19 cellular contexts compared by ENCODE assay signal in genomic region chr12:103348935-103349334, GRCh38.
"Had no signal": no experiment of that assay in that cellular context is flagged by ENCODE, and none has a peak within 500 bp of the region (broad histone marks: within the 10 kb centered on the region; RNA-seq: fewer than 3 reads in every experiment).

No MANE protein-coding gene starts in this region.

- H3K9me3 Mint-ChIP-seq: dendritic cell treated with granulocyte-macrophage colony-stimulating factor and Interleukin-4, amounts not matched to agents 40 ng/mL and 50 ng/mL, for 4 days; nephron had no signal

- FAIRE-seq: astrocyte, bronchial epithelial cell, TTC549 had no signal

- H3K4me1 ChIP-seq: foreskin keratinocyte had no signal

- H3K36me3 Mint-ChIP-seq: type B pancreatic cell, WTC11 had no signal

- H3K27me3 ChIP-seq: foreskin keratinocyte had no signal

- H3K27me3 Mint-ChIP-seq: activated CD4-positive, alpha-beta T cell treated with anti-CD3 and anti-CD28 coated beads, Interleukin-2, amount 10 ng/mL, durations not matched to agents 24 days and 14 days; dendritic cell treated with granulocyte-macrophage colony-stimulating factor and Interleukin-4, amounts not matched to agents 40 ng/mL and 50 ng/mL, for 4 days had no signal

- DNase-seq: activated CD4-positive, alpha-beta T cell treated with anti-CD3 and anti-CD28 coated beads, Interleukin-2, amount 10 ng/mL, durations not matched to agents 24 days and 14 days; activated effector memory CD4-positive, alpha-beta T cell treated with Interleukin-2 at 50 U/mL for 16 hours; activated T-cell treated with anti-CD3 and anti-CD28 coated beads for 4 hours; effector memory CD4-positive, alpha-beta T cell; foreskin keratinocyte; glutamatergic neuron; mesendoderm; nucleus accumbens; posterior cingulate gyrus; stimulated activated CD4-positive, alpha-beta T cell treated with anti-CD3 and anti-CD28 coated beads, Interleukin-2, amount 100 ng/mL, for 48 hours; stimulated activated naive CD4-positive, alpha-beta T cell treated with Interleukin-2 at 50 U/mL for 16 hours; T-helper 2 cell had no signal

- ATAC-seq: foreskin keratinocyte, WTC11 had no signal

- H3K4me3 Mint-ChIP-seq: activated CD4-positive, alpha-beta T cell treated with anti-CD3 and anti-CD28 coated beads, Interleukin-2, amount 10 ng/mL, durations not matched to agents 24 days and 14 days; dendritic cell treated with granulocyte-macrophage colony-stimulating factor and Interleukin-4, amounts not matched to agents 40 ng/mL and 50 ng/mL, for 4 days; nephron; type B pancreatic cell; WTC11 had no signal

- H3K27ac Mint-ChIP-seq: activated CD4-positive, alpha-beta T cell treated with anti-CD3 and anti-CD28 coated beads, Interleukin-2, amount 10 ng/mL, durations not matched to agents 24 days and 14 days; dendritic cell treated with granulocyte-macrophage colony-stimulating factor and Interleukin-4, amounts not matched to agents 40 ng/mL and 50 ng/mL, for 4 days; nephron; type B pancreatic cell; WTC11 had no signal

- H3K4me1 Mint-ChIP-seq: nephron had no signal

- H3K27ac ChIP-seq: foreskin keratinocyte had no signal
